7 cellular contexts compared by ENCODE assay signal in genomic region chr18:48777026-48777736, GRCh38.
DNase-seq lines count a peak whose midpoint lies in the region; ATAC-seq and TF ChIP-seq lines count a peak whose summit lies in the region.

No MANE protein-coding gene starts in this region.

- H3K4me3 ChIP-seq in GM12864 (ENCODE audit: low read depth, low read length), result no peak overlapping the region
- H3K4me3 ChIP-seq in suprapubic skin, result no peak overlapping the region

- H3K4me1 ChIP-seq in suprapubic skin, result peaks cover 24% of the 10 kb centered on the region

- H3K27ac Mint-ChIP-seq in neural crest cell (ENCODE audit: unreplicated experiment), result no peak overlapping the region

- no peak overlapping the region for H3K27ac ChIP-seq in suprapubic skin

- ATAC-seq in GM21825 (IDR thresholded peaks at IDR 0.05; ENCODE audit: unreplicated experiment), result peak; percentile 55

- H3K27me3 ChIP-seq in suprapubic skin, result no peaks in the 10 kb centered on the region

- H3K36me3 ChIP-seq in suprapubic skin, result no peaks in the 10 kb centered on the region

- no peak for DNase-seq in GM12864 (ENCODE audit: low read depth)
- DNase-seq in NCI-H2196 (lab: John Stamatoyannopoulos, UW; ENCODE audit: unreplicated experiment), result peak; percentile 37
- peak; percentile 14 for DNase-seq in activated CD8-positive, alpha-beta memory T cell treated with anti-CD3 and anti-CD28 coated beads, Interleukin-2, amount 50 U/mL, for 24 hours (ENCODE audit: extremely low read depth)
- DNase-seq in erythroblast (lab: John Stamatoyannopoulos, UW), result peak; percentile 63 to 81
- peak; percentile 55 for DNase-seq in neural crest cell (ENCODE audit: low read depth, low spot score)
- DNase-seq in suprapubic skin (ENCODE audit: low spot score in 2 of 2), result no peak

- no peaks in the 10 kb centered on the region for H3K27me3 Mint-ChIP-seq in neural crest cell (ENCODE audit: low read depth)

- no peaks in the 10 kb centered on the region for H3K9me3 ChIP-seq in suprapubic skin

- peaks cover 8% of the 10 kb centered on the region for H3K36me3 Mint-ChIP-seq in neural crest cell (ENCODE audit: low read depth)

- TF ChIP-seq POLR2A in erythroblast (IDR thresholded peaks at IDR 0.05; ENCODE audit: low read length), result no peak
- TF ChIP-seq POLR2A in suprapubic skin (IDR thresholded peaks at IDR 0.05), result no peak

- TF ChIP-seq EP300 in suprapubic skin (IDR thresholded peaks at IDR 0.05), result no peak

- TF ChIP-seq CTCF in GM12864 (IDR thresholded peaks at IDR 0.05; ENCODE audit: low read depth, low read length, missing control alignments), result peak; percentile 93
- TF ChIP-seq CTCF in neural crest cell (conservative IDR thresholded peaks at IDR 0.05), result peak; percentile 82
- peak; percentile 15 to 69 for TF ChIP-seq CTCF in suprapubic skin (IDR thresholded peaks at IDR 0.05)

- no peak overlapping the region for H3K4me3 Mint-ChIP-seq in neural crest cell

- 71% methylated on average over 2 of the region's 13 CpGs for WGBS in suprapubic skin

- H3K4me1 Mint-ChIP-seq in neural crest cell, result peaks cover 34% of the 10 kb centered on the region

- no peaks in the 10 kb centered on the region for H3K9me3 Mint-ChIP-seq in neural crest cell

Comparison
In these comparisons a context has a peak if more than half of its experiments do, and no peak if none do; other contexts are left out.
1. DNase-seq: peak in NCI-H2196 (single experiment), activated CD8-positive, alpha-beta memory T cell treated with anti-CD3 and anti-CD28 coated beads, Interleukin-2, amount 50 U/mL, for 24 hours (single experiment), erythroblast (2 of 2) and neural crest cell (single experiment); none in GM12864 (single experiment) and suprapubic skin (0 of 2).
2. CTCF ChIP-seq: peak in every context shown above with its lines; median percentile 93 in GM12864; 82 in neural crest cell; 42 in suprapubic skin.